1 cellular context compared by ENCODE assay signal in the genomic region with DNA sequence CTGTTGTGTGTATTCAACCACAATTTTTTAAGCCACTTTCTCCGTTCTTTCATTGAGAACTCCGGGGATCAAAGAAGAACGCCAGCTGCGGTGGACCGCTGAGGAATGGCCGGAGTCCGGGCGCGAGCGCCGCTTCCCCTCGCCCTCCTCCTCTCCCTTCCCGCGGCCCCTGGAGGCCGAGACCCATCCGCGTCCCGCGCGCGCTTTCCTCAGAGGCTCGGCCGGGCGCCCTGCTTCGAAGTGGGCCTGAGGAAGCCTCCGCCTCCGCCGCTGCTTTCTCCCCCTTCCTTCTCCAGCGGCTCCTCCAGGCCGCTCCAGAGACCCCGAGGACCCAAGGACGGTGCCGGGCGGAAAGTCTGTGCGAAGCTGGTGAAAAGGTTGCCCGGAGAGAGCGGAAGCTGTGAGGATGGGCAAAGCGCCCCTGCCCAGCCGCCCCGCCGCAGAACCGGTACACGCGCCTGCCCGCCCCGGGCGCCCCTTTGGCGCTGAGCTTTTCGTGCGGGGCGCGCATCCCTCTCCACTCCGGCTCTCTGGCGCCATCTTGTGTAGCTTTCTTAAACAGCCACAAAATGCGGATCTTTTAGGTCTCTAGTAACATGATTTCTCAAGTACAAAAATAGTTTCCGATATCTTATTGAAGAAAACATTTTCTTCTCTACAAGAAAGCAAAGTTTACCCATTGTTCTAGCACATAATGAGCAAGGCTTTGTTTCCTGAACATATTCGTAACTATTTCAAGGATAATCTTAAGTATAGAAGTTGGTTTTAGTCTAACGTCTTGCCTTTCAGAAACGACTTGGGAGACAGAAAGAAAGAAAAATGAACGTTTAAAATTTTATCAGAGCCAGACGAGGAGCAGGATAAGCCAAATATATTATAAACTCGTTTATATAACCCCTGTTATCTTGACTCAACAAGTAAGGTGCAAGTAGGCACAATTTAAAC.
TF ChIP-seq lines count a peak whose summit lies in the region.

No MANE protein-coding gene starts in this region.

TF ChIP-seq in HepG2, 621 proteins besides CTCF, POLR2A, EP300 and RAD21 (continued from another document and continues in another):
- TF ChIP-seq, protein P1, sequence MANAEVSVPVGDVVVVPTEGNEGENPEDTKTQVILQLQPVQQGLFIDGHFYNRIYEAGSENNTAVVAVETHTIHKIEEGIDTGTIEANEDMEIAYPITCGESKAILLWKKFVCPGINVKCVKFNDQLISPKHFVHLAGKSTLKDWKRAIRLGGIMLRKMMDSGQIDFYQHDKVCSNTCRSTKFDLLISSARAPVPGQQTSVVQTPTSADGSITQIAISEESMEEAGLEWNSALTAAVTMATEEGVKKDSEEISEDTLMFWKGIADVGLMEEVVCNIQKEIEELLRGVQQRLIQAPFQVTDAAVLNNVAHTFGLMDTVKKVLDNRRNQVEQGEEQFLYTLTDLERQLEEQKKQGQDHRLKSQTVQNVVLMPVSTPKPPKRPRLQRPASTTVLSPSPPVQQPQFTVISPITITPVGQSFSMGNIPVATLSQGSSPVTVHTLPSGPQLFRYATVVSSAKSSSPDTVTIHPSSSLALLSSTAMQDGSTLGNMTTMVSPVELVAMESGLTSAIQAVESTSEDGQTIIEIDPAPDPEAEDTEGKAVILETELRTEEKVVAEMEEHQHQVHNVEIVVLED (CRISPR knock-in tag; IDR thresholded peaks at IDR 0.05; ENCODE audit: borderline replicate concordance): no peak
- TF ChIP-seq ZNF660 (CRISPR knock-in tag; IDR thresholded peaks at IDR 0.05; ENCODE audit: borderline replicate concordance, low read depth): no peak
- TF ChIP-seq SOX5 (CRISPR knock-in tag; IDR thresholded peaks at IDR 0.05; ENCODE audit: borderline replicate concordance): no peak
- TF ChIP-seq ZNF207 (IDR thresholded peaks at IDR 0.05; ENCODE audit: borderline replicate concordance): no peak
- no peak for TF ChIP-seq SMARCE1 (IDR thresholded peaks at IDR 0.05; ENCODE audit: borderline replicate concordance)
- no peak for TF ChIP-seq ZNF44 (CRISPR knock-in tag; IDR thresholded peaks at IDR 0.05)
- TF ChIP-seq ZNF34 (CRISPR knock-in tag; IDR thresholded peaks at IDR 0.05; ENCODE audit: borderline replicate concordance): no peak
- no peak for TF ChIP-seq HHEX (CRISPR knock-in tag; IDR thresholded peaks at IDR 0.05)
- TF ChIP-seq NFAT5 (CRISPR knock-in tag; IDR thresholded peaks at IDR 0.05): no peak
- no peak for TF ChIP-seq ZNF782 (CRISPR knock-in tag; IDR thresholded peaks at IDR 0.05; ENCODE audit: borderline replicate concordance)
- TF ChIP-seq ZFP37 (CRISPR knock-in tag; IDR thresholded peaks at IDR 0.05; ENCODE audit: borderline replicate concordance): no peak
- no peak for TF ChIP-seq ISX (CRISPR knock-in tag; conservative IDR thresholded peaks at IDR 0.05)
- TF ChIP-seq FOSL1 (CRISPR knock-in tag; IDR thresholded peaks at IDR 0.05; ENCODE audit: borderline replicate concordance): no peak
- TF ChIP-seq JARID2 (CRISPR knock-in tag; IDR thresholded peaks at IDR 0.05; ENCODE audit: insufficient replicate concordance): no peak
- no peak for TF ChIP-seq PRPF4 (IDR thresholded peaks at IDR 0.05; ENCODE audit: low read depth, low read length, poor library complexity, severe bottlenecking)
- no peak for TF ChIP-seq ZBTB21 (CRISPR knock-in tag; IDR thresholded peaks at IDR 0.05)
- no peak for TF ChIP-seq IRF1 (CRISPR knock-in tag; IDR thresholded peaks at IDR 0.05; ENCODE audit: low read depth)
- TF ChIP-seq THAP7 (CRISPR knock-in tag; IDR thresholded peaks at IDR 0.05): no peak
- TF ChIP-seq MTA1 (CRISPR knock-in tag; IDR thresholded peaks at IDR 0.05; ENCODE audit: borderline replicate concordance): peak; percentile 56; the same call in 1 of the 2 replicates
- no peak for TF ChIP-seq ZNF329 (CRISPR knock-in tag; IDR thresholded peaks at IDR 0.05; ENCODE audit: low read depth)
- TF ChIP-seq ZMYM4 (CRISPR knock-in tag; IDR thresholded peaks at IDR 0.05): no peak; the same call in 1 of the 2 replicates
- no peak for TF ChIP-seq RBM22 (optimal IDR thresholded peaks at IDR 0.05; ENCODE audit: low read length)
- TF ChIP-seq FLYWCH1 (CRISPR knock-in tag; IDR thresholded peaks at IDR 0.05): no peak
- TF ChIP-seq MBD4 (IDR thresholded peaks at IDR 0.05; ENCODE audit: borderline replicate concordance, low read length): no peak
- TF ChIP-seq ZNF431 (CRISPR knock-in tag; IDR thresholded peaks at IDR 0.05; ENCODE audit: borderline replicate concordance, low read depth): no peak
- TF ChIP-seq MEIS1 (CRISPR knock-in tag; IDR thresholded peaks at IDR 0.05; ENCODE audit: borderline replicate concordance): no peak
- TF ChIP-seq ZNF569 (CRISPR knock-in tag; IDR thresholded peaks at IDR 0.05; ENCODE audit: borderline replicate concordance): no peak
- 0 out of 2 replicates have a peak, but pooled peaks have one; percentile 21 for TF ChIP-seq PITX1 (CRISPR knock-in tag; IDR thresholded peaks at IDR 0.05)
- peak; percentile 72 for TF ChIP-seq ZNF501 (CRISPR knock-in tag; IDR thresholded peaks at IDR 0.05)
- TF ChIP-seq FOXA1 (IDR thresholded peaks at IDR 0.05): no peak
- no peak for TF ChIP-seq FOXA1 (CRISPR knock-in tag; IDR thresholded peaks at IDR 0.05)
- TF ChIP-seq, protein P2, sequence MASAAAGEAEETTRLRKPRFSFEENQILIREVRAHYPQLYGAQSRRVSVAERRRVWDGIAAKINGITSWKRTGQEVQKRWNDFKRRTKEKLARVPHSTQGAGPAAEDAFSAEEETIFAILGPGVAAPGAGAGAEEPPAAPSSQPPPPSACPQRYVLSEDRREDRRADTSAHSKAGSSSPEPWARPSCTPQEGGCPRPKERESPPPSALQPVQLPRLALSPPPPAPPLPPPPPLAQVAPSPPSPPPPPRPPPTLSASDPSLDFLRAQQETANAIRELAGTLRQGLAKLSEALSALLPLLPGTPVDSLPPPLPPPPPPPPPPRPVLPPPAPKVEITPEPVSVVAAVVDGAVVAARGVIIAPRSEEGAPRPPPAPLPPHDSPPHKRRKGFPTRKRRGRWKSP (CRISPR knock-in tag; IDR thresholded peaks at IDR 0.05): 0 out of 2 replicates have a peak, but pooled peaks have one; percentile 46
- TF ChIP-seq SRF (IDR thresholded peaks at IDR 0.05; ENCODE audit: low read depth, low read length): no peak
- no peak for TF ChIP-seq SP2 (CRISPR knock-in tag; IDR thresholded peaks at IDR 0.05)
- TF ChIP-seq TCF7 (IDR thresholded peaks at IDR 0.05; ENCODE audit: low read depth): no peak
- TF ChIP-seq, protein P3, sequence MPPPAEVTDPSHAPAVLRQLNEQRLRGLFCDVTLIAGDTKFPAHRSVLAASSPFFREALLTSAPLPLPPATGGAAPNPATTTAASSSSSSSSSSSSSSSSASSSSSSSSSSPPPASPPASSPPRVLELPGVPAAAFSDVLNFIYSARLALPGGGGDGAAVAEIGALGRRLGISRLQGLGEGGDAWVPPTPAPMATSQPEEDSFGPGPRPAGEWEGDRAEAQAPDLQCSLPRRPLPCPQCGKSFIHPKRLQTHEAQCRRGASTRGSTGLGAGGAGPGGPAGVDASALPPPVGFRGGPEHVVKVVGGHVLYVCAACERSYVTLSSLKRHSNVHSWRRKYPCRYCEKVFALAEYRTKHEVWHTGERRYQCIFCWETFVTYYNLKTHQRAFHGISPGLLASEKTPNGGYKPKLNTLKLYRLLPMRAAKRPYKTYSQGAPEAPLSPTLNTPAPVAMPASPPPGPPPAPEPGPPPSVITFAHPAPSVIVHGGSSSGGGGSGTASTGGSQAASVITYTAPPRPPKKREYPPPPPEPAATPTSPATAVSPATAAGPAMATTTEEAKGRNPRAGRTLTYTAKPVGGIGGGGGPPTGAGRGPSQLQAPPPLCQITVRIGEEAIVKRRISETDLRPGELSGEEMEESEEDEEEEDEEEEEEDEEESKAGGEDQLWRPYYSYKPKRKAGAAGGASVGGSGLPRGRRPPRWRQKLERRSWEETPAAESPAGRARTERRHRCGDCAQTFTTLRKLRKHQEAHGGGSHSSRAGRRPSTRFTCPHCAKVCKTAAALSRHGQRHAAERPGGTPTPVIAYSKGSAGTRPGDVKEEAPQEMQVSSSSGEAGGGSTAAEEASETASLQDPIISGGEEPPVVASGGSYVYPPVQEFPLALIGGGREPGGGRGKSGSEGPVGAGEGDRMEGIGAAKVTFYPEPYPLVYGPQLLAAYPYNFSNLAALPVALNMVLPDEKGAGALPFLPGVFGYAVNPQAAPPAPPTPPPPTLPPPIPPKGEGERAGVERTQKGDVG (CRISPR knock-in tag; IDR thresholded peaks at IDR 0.05; ENCODE audit: borderline replicate concordance): no peak
- no peak for TF ChIP-seq CBFB (CRISPR knock-in tag; IDR thresholded peaks at IDR 0.05)
- TF ChIP-seq, protein P4, sequence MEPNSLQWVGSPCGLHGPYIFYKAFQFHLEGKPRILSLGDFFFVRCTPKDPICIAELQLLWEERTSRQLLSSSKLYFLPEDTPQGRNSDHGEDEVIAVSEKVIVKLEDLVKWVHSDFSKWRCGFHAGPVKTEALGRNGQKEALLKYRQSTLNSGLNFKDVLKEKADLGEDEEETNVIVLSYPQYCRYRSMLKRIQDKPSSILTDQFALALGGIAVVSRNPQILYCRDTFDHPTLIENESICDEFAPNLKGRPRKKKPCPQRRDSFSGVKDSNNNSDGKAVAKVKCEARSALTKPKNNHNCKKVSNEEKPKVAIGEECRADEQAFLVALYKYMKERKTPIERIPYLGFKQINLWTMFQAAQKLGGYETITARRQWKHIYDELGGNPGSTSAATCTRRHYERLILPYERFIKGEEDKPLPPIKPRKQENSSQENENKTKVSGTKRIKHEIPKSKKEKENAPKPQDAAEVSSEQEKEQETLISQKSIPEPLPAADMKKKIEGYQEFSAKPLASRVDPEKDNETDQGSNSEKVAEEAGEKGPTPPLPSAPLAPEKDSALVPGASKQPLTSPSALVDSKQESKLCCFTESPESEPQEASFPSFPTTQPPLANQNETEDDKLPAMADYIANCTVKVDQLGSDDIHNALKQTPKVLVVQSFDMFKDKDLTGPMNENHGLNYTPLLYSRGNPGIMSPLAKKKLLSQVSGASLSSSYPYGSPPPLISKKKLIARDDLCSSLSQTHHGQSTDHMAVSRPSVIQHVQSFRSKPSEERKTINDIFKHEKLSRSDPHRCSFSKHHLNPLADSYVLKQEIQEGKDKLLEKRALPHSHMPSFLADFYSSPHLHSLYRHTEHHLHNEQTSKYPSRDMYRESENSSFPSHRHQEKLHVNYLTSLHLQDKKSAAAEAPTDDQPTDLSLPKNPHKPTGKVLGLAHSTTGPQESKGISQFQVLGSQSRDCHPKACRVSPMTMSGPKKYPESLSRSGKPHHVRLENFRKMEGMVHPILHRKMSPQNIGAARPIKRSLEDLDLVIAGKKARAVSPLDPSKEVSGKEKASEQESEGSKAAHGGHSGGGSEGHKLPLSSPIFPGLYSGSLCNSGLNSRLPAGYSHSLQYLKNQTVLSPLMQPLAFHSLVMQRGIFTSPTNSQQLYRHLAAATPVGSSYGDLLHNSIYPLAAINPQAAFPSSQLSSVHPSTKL (CRISPR knock-in tag; IDR thresholded peaks at IDR 0.05): no peak
- TF ChIP-seq RXRB (CRISPR knock-in tag; IDR thresholded peaks at IDR 0.05; ENCODE audit: borderline replicate concordance): 0 out of 2 replicates have a peak, but pooled peaks have one; percentile 5
